15 cellular contexts compared by ENCODE assay signal in genomic region chr1:27149084-27149483, GRCh38. TPM values are rescaled to one million over a fixed set of nuclear protein-coding genes. Genes with fewer than 3 reads are reported as not detected.
DNase-seq lines count a peak whose midpoint lies in the region; ATAC-seq and TF ChIP-seq lines count a peak whose summit lies in the region.
"Had no signal": no experiment of that assay in that cellular context is flagged by ENCODE, and none has a peak within 500 bp of the region (broad histone marks: within the 10 kb centered on the region; RNA-seq: fewer than 3 reads in every experiment).

No MANE protein-coding gene starts in this region.

- H3K9me3 ChIP-seq in CD8-positive, alpha-beta memory T cell (ENCODE audit: low read length): no peaks in the 10 kb centered on the region
- H3K9me3 ChIP-seq in prostate gland: no peaks in the 10 kb centered on the region
- H3K9me3 ChIP-seq: HAP-1 had no signal

- H3K9me3 Mint-ChIP-seq in CD8-positive, alpha-beta memory T cell: no peaks in the 10 kb centered on the region
- H3K9me3 Mint-ChIP-seq in brain: peaks cover 0 to 2% (median 0%) of the 10 kb centered on the region in 5 experiments
- H3K9me3 Mint-ChIP-seq: activated T-cell treated with anti-CD3 and anti-CD28 coated beads, Interleukin-2, amount 50 U/mL, for 4 hours; nephron had no signal

- H3K4me1 ChIP-seq in CD8-positive, alpha-beta memory T cell (ENCODE audit: insufficient read depth, low read length): peaks cover 35% of the 10 kb centered on the region
- peaks cover 48% of the 10 kb centered on the region for H3K4me1 ChIP-seq in prostate gland (replicated peaks)

- no peak for DNase-seq in CD8-positive, alpha-beta memory T cell
- DNase-seq in NCI-H146 (lab: John Stamatoyannopoulos, UW) (peak; percentile 48), prostate gland (ENCODE audit: low spot score) (no peak), T-helper 9 cell (no peak)
- DNase-seq: activated T-cell treated with anti-CD3 and anti-CD28 coated beads, Interleukin-2, amount 50 U/mL, for 4 hours; glutamatergic neuron; NCI-H345; small intestine; SW 1271 had no signal

- no peak overlapping the region for H3K27ac ChIP-seq in CD8-positive, alpha-beta memory T cell (ENCODE audit: low read depth, low read length)
- peak overlapping the region; percentile 53 to 90 for H3K27ac ChIP-seq in prostate gland
- H3K27ac ChIP-seq: HL-60 had no signal

- TF ChIP-seq POLR2A in prostate gland (IDR thresholded peaks at IDR 0.05): no peak

- peak overlapping the region in 2 of 7 donors; percentile 26 to 73 for H3K4me3 Mint-ChIP-seq in CD8-positive, alpha-beta memory T cell
- peak overlapping the region in 4 of 5 experiments; percentile 12 to 65 (median 20) for H3K4me3 Mint-ChIP-seq in brain
- H3K4me3 Mint-ChIP-seq: activated T-cell treated with anti-CD3 and anti-CD28 coated beads, Interleukin-2, amount 50 U/mL, for 4 hours had no signal

- H3K4me3 ChIP-seq in CD8-positive, alpha-beta memory T cell (ENCODE audit: low read length): no peak overlapping the region
- H3K4me3 ChIP-seq in prostate gland: no peak overlapping the region
- H3K4me3 ChIP-seq: HAP-1 had no signal

- H3K36me3 Mint-ChIP-seq in CD8-positive, alpha-beta memory T cell: peaks cover 0 to 24% (median 1%) of the 10 kb centered on the region in 3 donors
- no peaks in the 10 kb centered on the region for H3K36me3 Mint-ChIP-seq in brain

- intact Hi-C loops in prostate gland (cut with DNase I): no loop called here

- WGBS in prostate gland: 47% methylated on average over 5 of the region's 5 CpGs

- POLR2A ChIA-PET in CD8-positive, alpha-beta memory T cell (lab: Charles Lee): interaction anchor here (0.8 kb wide), 1 partner anchor 13 kb away, joined by 3 read pairs; no protein-coding TSS in a partner anchor

- peak overlapping the region in 5 of 8 donors; percentile 24 to 82 (median 56) for H3K27ac Mint-ChIP-seq in CD8-positive, alpha-beta memory T cell
- peak overlapping the region; percentile 50 to 76 (median 66) for H3K27ac Mint-ChIP-seq in brain

- CTCF ChIA-PET in CD8-positive, alpha-beta memory T cell (lab: Charles Lee): no interaction called here

- no peaks in the 10 kb centered on the region for H3K27me3 ChIP-seq in CD8-positive, alpha-beta memory T cell (ENCODE audit: insufficient read depth, low read length, poor library complexity, severe bottlenecking)
- H3K27me3 ChIP-seq in prostate gland (replicated peaks; ENCODE audit: insufficient read depth): no peaks in the 10 kb centered on the region

- TF ChIP-seq CTCF in brain (conservative IDR thresholded peaks at IDR 0.05): no peak
- no peak for TF ChIP-seq CTCF in prostate gland (IDR thresholded peaks at IDR 0.05)

- peaks cover 0 to 4% of the 10 kb centered on the region in 2 donors for H3K27me3 Mint-ChIP-seq in CD8-positive, alpha-beta memory T cell
- H3K27me3 Mint-ChIP-seq in brain: no peaks in the 10 kb centered on the region

- H3K36me3 ChIP-seq in CD8-positive, alpha-beta memory T cell (ENCODE audit: insufficient read depth, low read length): no peaks in the 10 kb centered on the region
- H3K36me3 ChIP-seq in prostate gland: no peaks in the 10 kb centered on the region
- H3K36me3 ChIP-seq: HAP-1 had no signal

- ATAC-seq in GM18868 (IDR thresholded peaks at IDR 0.05; ENCODE audit: unreplicated experiment): no peak
- ATAC-seq in HG03460 (IDR thresholded peaks at IDR 0.05; ENCODE audit: unreplicated experiment): no peak
- ATAC-seq: activated T-cell treated with anti-CD3 and anti-CD28 coated beads, Interleukin-2, amount 50 U/mL, for 4 hours had no signal

- H3K4me1 Mint-ChIP-seq in CD8-positive, alpha-beta memory T cell: peaks cover 52 to 66% (median 55%) of the 10 kb centered on the region in 3 donors
- H3K4me1 Mint-ChIP-seq in brain: peaks cover 86% of the 10 kb centered on the region

RNA-seq across cellular contexts. Expression of gene SLC9A1, which starts 5.8 kb away (rescaled TPM):
- total RNA-seq in CD8-positive, alpha-beta memory T cell: 10 to 100 TPM; 23.9 to 24.8 TPM
- 15.3 TPM for polyA plus RNA-seq in CD8-positive, alpha-beta memory T cell
- polyA plus RNA-seq in brain (ENCODE audit: insufficient read depth, low read depth, low replicate concordance): 31.8 TPM
- total RNA-seq in prostate gland: 10 to 100 TPM; 22.9 to 30.4 TPM
